Comparison of ENCODE assay signal across 1 cellular context in the genomic region with DNA sequence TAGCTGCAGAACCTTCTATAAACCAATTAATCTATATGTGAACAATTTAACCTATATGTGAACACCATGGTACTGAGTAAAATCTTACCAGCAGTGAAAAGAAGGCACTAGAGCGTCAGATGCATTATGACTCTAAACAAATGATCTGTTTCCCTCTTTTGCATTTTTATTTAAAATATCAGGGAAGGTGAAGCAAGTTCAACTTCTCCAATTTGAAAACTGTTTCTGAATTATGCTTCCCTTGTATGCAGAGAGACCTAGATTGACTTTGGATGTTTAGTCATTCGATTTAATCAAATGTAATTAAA.
TF ChIP-seq lines count a peak whose summit lies in the region.

No MANE protein-coding gene starts in this region.

TF ChIP-seq in SK-N-SH treated with all-trans-retinoic acid at 6 μM for 48 hours, 23 proteins besides CTCF, POLR2A, EP300 and RAD21 (continued from another document):
- TF ChIP-seq, protein P1, sequence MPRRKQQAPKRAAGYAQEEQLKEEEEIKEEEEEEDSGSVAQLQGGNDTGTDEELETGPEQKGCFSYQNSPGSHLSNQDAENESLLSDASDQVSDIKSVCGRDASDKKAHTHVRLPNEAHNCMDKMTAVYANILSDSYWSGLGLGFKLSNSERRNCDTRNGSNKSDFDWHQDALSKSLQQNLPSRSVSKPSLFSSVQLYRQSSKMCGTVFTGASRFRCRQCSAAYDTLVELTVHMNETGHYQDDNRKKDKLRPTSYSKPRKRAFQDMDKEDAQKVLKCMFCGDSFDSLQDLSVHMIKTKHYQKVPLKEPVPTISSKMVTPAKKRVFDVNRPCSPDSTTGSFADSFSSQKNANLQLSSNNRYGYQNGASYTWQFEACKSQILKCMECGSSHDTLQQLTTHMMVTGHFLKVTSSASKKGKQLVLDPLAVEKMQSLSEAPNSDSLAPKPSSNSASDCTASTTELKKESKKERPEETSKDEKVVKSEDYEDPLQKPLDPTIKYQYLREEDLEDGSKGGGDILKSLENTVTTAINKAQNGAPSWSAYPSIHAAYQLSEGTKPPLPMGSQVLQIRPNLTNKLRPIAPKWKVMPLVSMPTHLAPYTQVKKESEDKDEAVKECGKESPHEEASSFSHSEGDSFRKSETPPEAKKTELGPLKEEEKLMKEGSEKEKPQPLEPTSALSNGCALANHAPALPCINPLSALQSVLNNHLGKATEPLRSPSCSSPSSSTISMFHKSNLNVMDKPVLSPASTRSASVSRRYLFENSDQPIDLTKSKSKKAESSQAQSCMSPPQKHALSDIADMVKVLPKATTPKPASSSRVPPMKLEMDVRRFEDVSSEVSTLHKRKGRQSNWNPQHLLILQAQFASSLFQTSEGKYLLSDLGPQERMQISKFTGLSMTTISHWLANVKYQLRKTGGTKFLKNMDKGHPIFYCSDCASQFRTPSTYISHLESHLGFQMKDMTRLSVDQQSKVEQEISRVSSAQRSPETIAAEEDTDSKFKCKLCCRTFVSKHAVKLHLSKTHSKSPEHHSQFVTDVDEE (CRISPR knock-in tag; IDR thresholded peaks at IDR 0.05) = no peak
- no peak for TF ChIP-seq ZC3H10 (CRISPR knock-in tag; IDR thresholded peaks at IDR 0.05)
- no peak for TF ChIP-seq BACH2 (CRISPR knock-in tag; IDR thresholded peaks at IDR 0.05; ENCODE audit: borderline replicate concordance)
- no peak for TF ChIP-seq ZNF565 (CRISPR knock-in tag; conservative IDR thresholded peaks at IDR 0.05; ENCODE audit: low read depth)
- TF ChIP-seq, protein P2, sequence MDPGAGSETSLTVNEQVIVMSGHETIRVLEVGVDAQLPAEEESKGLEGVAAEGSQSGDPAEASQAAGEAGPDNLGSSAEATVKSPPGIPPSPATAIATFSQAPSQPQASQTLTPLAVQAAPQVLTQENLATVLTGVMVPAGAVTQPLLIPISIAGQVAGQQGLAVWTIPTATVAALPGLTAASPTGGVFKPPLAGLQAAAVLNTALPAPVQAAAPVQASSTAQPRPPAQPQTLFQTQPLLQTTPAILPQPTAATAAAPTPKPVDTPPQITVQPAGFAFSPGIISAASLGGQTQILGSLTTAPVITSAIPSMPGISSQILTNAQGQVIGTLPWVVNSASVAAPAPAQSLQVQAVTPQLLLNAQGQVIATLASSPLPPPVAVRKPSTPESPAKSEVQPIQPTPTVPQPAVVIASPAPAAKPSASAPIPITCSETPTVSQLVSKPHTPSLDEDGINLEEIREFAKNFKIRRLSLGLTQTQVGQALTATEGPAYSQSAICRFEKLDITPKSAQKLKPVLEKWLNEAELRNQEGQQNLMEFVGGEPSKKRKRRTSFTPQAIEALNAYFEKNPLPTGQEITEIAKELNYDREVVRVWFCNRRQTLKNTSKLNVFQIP (CRISPR knock-in tag; IDR thresholded peaks at IDR 0.05; ENCODE audit: borderline replicate concordance, low read depth) = no peak
- no peak for TF ChIP-seq GLIS3 (CRISPR knock-in tag; IDR thresholded peaks at IDR 0.05)
